8 cellular contexts compared by ENCODE assay signal in genomic region chr12:47797432-47797831, GRCh38. TPM values are rescaled to one million over a fixed set of nuclear protein-coding genes. Genes with fewer than 3 reads are reported as not detected.
DNase-seq lines count a peak whose midpoint lies in the region; ATAC-seq, FAIRE-seq and TF ChIP-seq lines count a peak whose summit lies in the region.

No MANE protein-coding gene starts in this region.

- H3K27me3 Mint-ChIP-seq in osteocyte (ENCODE audit: unreplicated experiment): no peaks in the 10 kb centered on the region

- no peaks in the 10 kb centered on the region for H3K9me3 Mint-ChIP-seq in osteocyte (ENCODE audit: unreplicated experiment)

- intact Hi-C loops in Right ventricle myocardium inferior (cut with DNase I) (loop anchor here (1.0 kb wide), 1 partner anchor 40 kb away; no protein-coding TSS in a partner anchor), left cardiac atrium (cut with DNase I) (loop anchor here in 1 of 2 donors (5.0 kb wide), 1 partner anchor 40 kb away; no protein-coding TSS in a partner anchor)

- DNase-seq in Right ventricle myocardium inferior (ENCODE audit: missing footprints) (no peak), left cardiac atrium (no peak), NCI-H1092 treated with DMSO at 0.1 percent for 48 hours (lab: John Stamatoyannopoulos, UW) (peak; percentile 57), bronchial epithelial cell (ENCODE audit: low read depth) (no peak), osteocyte (ENCODE audit: extremely low spot score, unreplicated experiment) (no peak), HCEC 1CT (no peak), DMS79 (lab: John Stamatoyannopoulos, UW) (no peak)
- DNase-seq in stimulated activated CD4-positive, alpha-beta T cell treated with anti-CD3 and anti-CD28 coated beads, Interleukin-1b, Interleukin-23, amount 100 ng/mL, for 48 hours: no peak

- H3K27me3 ChIP-seq in bronchial epithelial cell (ENCODE audit: control insufficient read depth, insufficient read depth, low read length): no peaks in the 10 kb centered on the region

- peak; percentile 18 for ATAC-seq in Right ventricle myocardium inferior
- ATAC-seq in left cardiac atrium: no peak

- peaks cover 17% of the 10 kb centered on the region for H3K36me3 Mint-ChIP-seq in osteocyte (ENCODE audit: unreplicated experiment)

- H3K4me1 Mint-ChIP-seq in osteocyte (ENCODE audit: unreplicated experiment): peaks cover 28% of the 10 kb centered on the region

- FAIRE-seq in bronchial epithelial cell (lab: Jason Lieb, UNC): no peak

- no peak overlapping the region for H3K4me3 Mint-ChIP-seq in osteocyte (ENCODE audit: unreplicated experiment)

- H3K4me3 ChIP-seq in bronchial epithelial cell (ENCODE audit: low read depth, low read length): no peak overlapping the region

- TF ChIP-seq CTCF in bronchial epithelial cell (IDR thresholded peaks at IDR 0.05; ENCODE audit: insufficient read depth, low read length, severe bottlenecking) (peak; percentile 52), osteocyte (IDR thresholded peaks at IDR 0.05) (peak; percentile 42)

- no peak overlapping the region for H3K27ac Mint-ChIP-seq in osteocyte (ENCODE audit: unreplicated experiment)

- H3K36me3 ChIP-seq in bronchial epithelial cell (ENCODE audit: control insufficient read depth, insufficient read depth, low read length): peaks cover 27% of the 10 kb centered on the region

RNA-seq across cellular contexts. Expression of gene HDAC7, which starts 22.3 kb away (rescaled TPM):
- total RNA-seq in Right ventricle myocardium inferior (38.8 TPM), left cardiac atrium (10 to 100 TPM; 41.6 to 58.0 TPM), bronchial epithelial cell (7.1 and 9.0 TPM in 2 replicates), osteocyte (114 and 120 TPM in 2 replicates)

RNA-seq across cellular contexts. Expression of gene SLC48A1, which starts 24.4 kb away (rescaled TPM):
- total RNA-seq in Right ventricle myocardium inferior (23.2 TPM), left cardiac atrium (10 to 100 TPM; 22.1 to 28.9 TPM), bronchial epithelial cell (7.3 and 10.3 TPM in 2 replicates), osteocyte (21.2 and 21.6 TPM in 2 replicates)

RNA-seq across cellular contexts. Expression of gene RAPGEF3, which starts 38.8 kb away (rescaled TPM):
- total RNA-seq in Right ventricle myocardium inferior: 37.3 TPM
- 10 to 100 TPM; 27.3 to 35.9 TPM for total RNA-seq in left cardiac atrium
- 0.90 and 3.9 TPM in 2 replicates for total RNA-seq in bronchial epithelial cell
- 1.2 and 1.9 TPM in 2 replicates for total RNA-seq in osteocyte
